In genomic region chr2:70501728-70502127, GRCh38 we compare ENCODE assay signal across 16 cellular contexts. TPM values are rescaled to one million over a fixed set of nuclear protein-coding genes. Genes with fewer than 3 reads are reported as not detected.
DNase-seq lines count a peak whose midpoint lies in the region; ATAC-seq and TF ChIP-seq lines count a peak whose summit lies in the region.
"Had no signal": no experiment of that assay in that cellular context is flagged by ENCODE, and none has a peak within 500 bp of the region (broad histone marks: within the 10 kb centered on the region; RNA-seq: fewer than 3 reads in every experiment).

No MANE protein-coding gene starts in this region.

- in situ Hi-C loops in KBM-7 (cut with MboI; ENCODE audit: low pct_unique_long_range_greater_than_20kb, low sequenced_read_pairs) = no loop called here

- H3K4me3 Mint-ChIP-seq in endodermal cell (no peak overlapping the region), immature natural killer cell (peak overlapping the region; percentile 51 to 78 (median 63))
- H3K4me3 Mint-ChIP-seq in natural killer cell treated with Interleukin-12 subunit alpha and Interleukin-12 subunit beta and Interleukin-15 and Interleukin-18, amount 100 ng/mL, for 72 hours = peak overlapping the region; percentile 59
- H3K4me3 Mint-ChIP-seq: CD4-positive, alpha-beta memory T cell; GM23338; H9 had no signal

- H3K9me3 Mint-ChIP-seq in endodermal cell = no peaks in the 10 kb centered on the region
- no peaks in the 10 kb centered on the region for H3K9me3 Mint-ChIP-seq in immature natural killer cell
- H3K9me3 Mint-ChIP-seq in natural killer cell treated with Interleukin-12 subunit alpha and Interleukin-12 subunit beta and Interleukin-15 and Interleukin-18, amount 100 ng/mL, for 72 hours = no peaks in the 10 kb centered on the region
- H3K9me3 Mint-ChIP-seq: GM23338, H9 had no signal

- DNase-seq in endodermal cell (peak; percentile 68), immature natural killer cell (peak; percentile 12 to 27 (median 23)), RKO (ENCODE audit: low spot score) (no peak), KBM-7 (no peak)
- DNase-seq in natural killer cell treated with Interleukin-12 subunit alpha and Interleukin-12 subunit beta and Interleukin-15 and Interleukin-18, amount 100 ng/mL, for 72 hours (ENCODE audit: low spot score) = no peak
- DNase-seq in stimulated activated CD4-positive, alpha-beta T cell treated with anti-CD3 and anti-CD28 coated beads, Interleukin-4, amount 100 ng/mL, for 24 hours = no peak
- DNase-seq: C1 segment of cervical spinal cord; Calu3; CD4-positive, alpha-beta memory T cell; COR-L47; DND-41; H9 had no signal

- no peaks in the 10 kb centered on the region for H3K36me3 ChIP-seq in endodermal cell (ENCODE audit: control insufficient read depth, insufficient read depth, low read length)
- peaks cover 0 to 5% of the 10 kb centered on the region in 2 donors for H3K36me3 ChIP-seq in esophagus (ENCODE audit: control insufficient read depth in 2 of 2, insufficient read depth in 2 of 2, low read length in 1 of 2)

- H3K9me3 ChIP-seq in endodermal cell (ENCODE audit: control insufficient read depth, low read length) (no peaks in the 10 kb centered on the region), esophagus (ENCODE audit: control insufficient read depth in 2 of 2, insufficient read depth in 1 of 2, low read depth in 1 of 2, low read length in 1 of 2) (no peaks in the 10 kb centered on the region)

- H3K4me1 Mint-ChIP-seq in endodermal cell = peaks cover 16% of the 10 kb centered on the region
- H3K4me1 Mint-ChIP-seq in immature natural killer cell = peaks cover 61 to 69% of the 10 kb centered on the region in 2 donors
- H3K4me1 Mint-ChIP-seq in natural killer cell treated with Interleukin-12 subunit alpha and Interleukin-12 subunit beta and Interleukin-15 and Interleukin-18, amount 100 ng/mL, for 72 hours (ENCODE audit: low read depth in 2 of 2) = peaks cover 32 to 45% of the 10 kb centered on the region in 2 donors

- no peak for TF ChIP-seq CTCF in endodermal cell (conservative IDR thresholded peaks at IDR 0.05)

- H3K9ac ChIP-seq in endodermal cell (ENCODE audit: extremely low read depth, low read length, poor library complexity, severe bottlenecking) = no peak overlapping the region

- H3K27ac Mint-ChIP-seq in endodermal cell = no peak overlapping the region
- peak overlapping the region; percentile 58 to 84 (median 78) for H3K27ac Mint-ChIP-seq in immature natural killer cell
- peak overlapping the region; percentile 18 to 36 for H3K27ac Mint-ChIP-seq in natural killer cell treated with Interleukin-12 subunit alpha and Interleukin-12 subunit beta and Interleukin-15 and Interleukin-18, amount 100 ng/mL, for 72 hours
- H3K27ac Mint-ChIP-seq: CD4-positive, alpha-beta memory T cell; GM23338; H9 had no signal

- H3K27me3 Mint-ChIP-seq in endodermal cell (ENCODE audit: insufficient read depth) = peaks cover 2% of the 10 kb centered on the region
- no peaks in the 10 kb centered on the region for H3K27me3 Mint-ChIP-seq in immature natural killer cell (ENCODE audit: low read depth in 3 of 3)
- H3K27me3 Mint-ChIP-seq in natural killer cell treated with Interleukin-12 subunit alpha and Interleukin-12 subunit beta and Interleukin-15 and Interleukin-18, amount 100 ng/mL, for 72 hours = peaks cover 2 to 4% of the 10 kb centered on the region in 2 donors

- H3K27ac ChIP-seq in endodermal cell (ENCODE audit: low read depth, low read length) (no peak overlapping the region), esophagus (ENCODE audit: low read depth in 2 of 2, low read length in 1 of 2) (peak overlapping the region; percentile 52 to 64)

- H3K4me1 ChIP-seq in endodermal cell (ENCODE audit: control insufficient read depth, insufficient read depth, low read length) = peaks cover 3% of the 10 kb centered on the region
- H3K4me1 ChIP-seq in esophagus (ENCODE audit: control insufficient read depth in 2 of 2, insufficient read depth in 2 of 2, low read length in 1 of 2) = peaks cover 0 to 4% of the 10 kb centered on the region in 2 donors

- peak in 1 of 2 donors; percentile 37 for ATAC-seq in natural killer cell treated with Interleukin-12 subunit alpha and Interleukin-12 subunit beta and Interleukin-15 and Interleukin-18, amount 100 ng/mL, for 72 hours
- ATAC-seq in GM18861 (IDR thresholded peaks at IDR 0.05; ENCODE audit: unreplicated experiment) = no peak
- ATAC-seq: GM23338, HCT116 had no signal

- no peak overlapping the region for H3K4me3 ChIP-seq in endodermal cell (ENCODE audit: low read length)
- H3K4me3 ChIP-seq in esophagus (ENCODE audit: low read depth in 1 of 2, low read length in 2 of 2) = no peak overlapping the region
- H3K4me3 ChIP-seq: GM23338 had no signal

- H3K27me3 ChIP-seq in endodermal cell (ENCODE audit: control insufficient read depth, insufficient read depth, low read length, poor library complexity, severe bottlenecking) = peaks cover 11% of the 10 kb centered on the region
- no peaks in the 10 kb centered on the region for H3K27me3 ChIP-seq in esophagus (ENCODE audit: control insufficient read depth in 1 of 2, insufficient read depth in 2 of 2, low read length in 2 of 2)

- 63 to 67% methylated on average over 3 to 4 of the region's 4 CpGs for WGBS in endodermal cell (ENCODE audit: insufficient coverage in 1 of 2, insufficient read length in 1 of 2), 2 experiments
- 53 to 61% methylated on average over 4 of the region's 4 CpGs for WGBS in esophagus, 2 donors

- no peaks in the 10 kb centered on the region for H3K36me3 Mint-ChIP-seq in endodermal cell (ENCODE audit: low read depth)
- H3K36me3 Mint-ChIP-seq in immature natural killer cell = peaks cover 0 to 7% (median 0%) of the 10 kb centered on the region in 3 donors
- H3K36me3 Mint-ChIP-seq in natural killer cell treated with Interleukin-12 subunit alpha and Interleukin-12 subunit beta and Interleukin-15 and Interleukin-18, amount 100 ng/mL, for 72 hours = no peaks in the 10 kb centered on the region

RNA-seq across cellular contexts. Expression of gene TGFA, which starts 51.9 kb away (rescaled TPM):
- 1 to 10 TPM; 2.0 to 3.2 TPM for total RNA-seq in endodermal cell
- 0.75 TPM for polyA plus RNA-seq in endodermal cell (2013, experiment 1 of 2)
- 0.66 TPM for polyA plus RNA-seq in endodermal cell (2013, experiment 2 of 2)
- polyA plus RNA-seq in esophagus = 10 to 100 TPM; 16.3 to 24.7 TPM
- 1 to 10 TPM; 2.1 to 5.5 (median 2.6) TPM for polyA plus RNA-seq in immature natural killer cell
- total RNA-seq in natural killer cell treated with Interleukin-12 subunit alpha and Interleukin-12 subunit beta and Interleukin-15 and Interleukin-18, amount 100 ng/mL, for 72 hours = 1 to 10 TPM in 1 of 2 donors, under 1 TPM in 1; 0.86 to 1.6 TPM

Comparison
In these comparisons a context has a peak if more than half of its experiments do, and no peak if none do; other contexts are left out.
1. DNase-seq: peak in endodermal cell (single experiment) and immature natural killer cell (3 of 3); none in natural killer cell treated with Interleukin-12 subunit alpha and Interleukin-12 subunit beta and Interleukin-15 and Interleukin-18, amount 100 ng/mL, for 72 hours (single experiment), RKO (single experiment), KBM-7 (single experiment) and stimulated activated CD4-positive, alpha-beta T cell treated with anti-CD3 and anti-CD28 coated beads, Interleukin-4, amount 100 ng/mL, for 24 hours (single experiment).